13 cellular contexts compared by ENCODE assay signal in the genomic region with DNA sequence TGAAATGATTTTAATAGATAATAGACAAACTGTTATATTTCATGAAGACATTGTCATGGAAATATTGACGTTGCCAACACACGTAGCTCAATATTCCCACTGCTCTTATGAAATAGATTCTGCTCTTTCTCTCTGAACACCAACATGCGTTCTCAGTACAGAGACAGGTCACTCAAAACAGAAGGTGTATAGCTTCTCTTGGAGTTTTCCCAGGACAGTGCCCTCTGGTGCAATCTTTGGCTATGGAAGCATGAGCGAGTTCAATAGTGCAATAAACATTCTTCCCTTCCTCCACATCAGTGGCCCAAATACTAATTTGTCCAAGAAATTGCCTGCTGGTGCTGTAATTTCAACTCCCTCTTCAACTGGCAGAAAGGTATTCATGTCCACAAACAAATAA.
DNase-seq lines count a peak whose midpoint lies in the region; ATAC-seq and TF ChIP-seq lines count a peak whose summit lies in the region.
"Had no signal": no experiment of that assay in that cellular context is flagged by ENCODE, and none has a peak within 500 bp of the region (broad histone marks: within the 10 kb centered on the region; RNA-seq: fewer than 3 reads in every experiment).

No MANE protein-coding gene starts in this region.

- H4K91ac ChIP-seq in H9 (ENCODE audit: insufficient read length, low read depth, low read length): no peak overlapping the region

- H3K27ac ChIP-seq in H9 (ENCODE audit: insufficient read length, low read depth, low read length) (no peak overlapping the region), RWPE2 (ENCODE audit: poor library complexity, severe bottlenecking) (no peak overlapping the region), right lobe of liver (peak overlapping the region in 1 of 3 donors; percentile 72)
- H3K27ac ChIP-seq: KMS-11 had no signal

- no peak overlapping the region for H4K5ac ChIP-seq in H9 (ENCODE audit: insufficient read length, low read depth, low read length)

- H3K4me3 Mint-ChIP-seq in H9: no peak overlapping the region
- H3K4me3 Mint-ChIP-seq: CD4-positive, CD25-positive, alpha-beta regulatory T cell; stimulated activated naive CD8-positive, alpha-beta T cell treated with anti-CD3 and anti-CD28 coated beads, Interleukin-15, amount 100 ng/mL, for 72 hours had no signal

- no peak overlapping the region for H3K4me2 ChIP-seq in H9 (ENCODE audit: insufficient read depth, insufficient read length, low read length)
- H3K4me2 ChIP-seq: KMS-11 had no signal

- H4K8ac ChIP-seq in H9 (replicated peaks; ENCODE audit: insufficient read length, low read depth, low read length): no peak overlapping the region

- no peak for TF ChIP-seq POLR2A in right lobe of liver (IDR thresholded peaks at IDR 0.05)
- no peak for TF ChIP-seq POLR2A in GM18505 (IDR thresholded peaks at IDR 0.05; ENCODE audit: borderline replicate concordance, extremely low read depth, insufficient read depth, insufficient read length)

- no peak overlapping the region for H2AFZ ChIP-seq in H9 (ENCODE audit: low read length)

- no peaks in the 10 kb centered on the region for H3K27me3 ChIP-seq in H9 (ENCODE audit: insufficient read depth, low read length)
- H3K27me3 ChIP-seq in RWPE2 (ENCODE audit: insufficient read depth, poor library complexity, severe bottlenecking): no peaks in the 10 kb centered on the region
- no peaks in the 10 kb centered on the region for H3K27me3 ChIP-seq in right lobe of liver

- H3K18ac ChIP-seq in H9 (ENCODE audit: insufficient read length, low read depth, low read length): no peak overlapping the region

- H3K36me3 ChIP-seq in RWPE2 (ENCODE audit: low read depth): no peaks in the 10 kb centered on the region
- H3K36me3 ChIP-seq in right lobe of liver: no peaks in the 10 kb centered on the region

- intact Hi-C loops in right lobe of liver (cut with DNase I): no loop called here

- H3K14ac ChIP-seq in H9 (ENCODE audit: insufficient read depth, low read length): no peak overlapping the region

- H3K79me1 ChIP-seq in H9 (ENCODE audit: insufficient read depth, low read depth, low read length, poor library complexity, severe bottlenecking): no peaks in the 10 kb centered on the region

- no peak overlapping the region for H2BK120ac ChIP-seq in H9 (ENCODE audit: low read depth, low read length, poor library complexity, severe bottlenecking)

- H3K9me3 Mint-ChIP-seq in H9: no peaks in the 10 kb centered on the region
- H3K9me3 Mint-ChIP-seq: stimulated activated naive CD8-positive, alpha-beta T cell treated with anti-CD3 and anti-CD28 coated beads, Interleukin-15, amount 100 ng/mL, for 72 hours had no signal

- H3K56ac ChIP-seq in H9 (ENCODE audit: insufficient read length, low read depth, low read length): no peak overlapping the region

- H3K9ac ChIP-seq in H9 (ENCODE audit: extremely low read depth, insufficient read length, low read length): no peak overlapping the region
- H3K9ac ChIP-seq: KMS-11 had no signal

- no peaks in the 10 kb centered on the region for H3K23me2 ChIP-seq in H9 (ENCODE audit: insufficient read length, low read depth, low read length, poor library complexity, severe bottlenecking)

- no peak overlapping the region for H2BK15ac ChIP-seq in H9 (ENCODE audit: low read depth, low read length)

- no peak overlapping the region for H3K27ac Mint-ChIP-seq in H9
- H3K27ac Mint-ChIP-seq: CD4-positive, CD25-positive, alpha-beta regulatory T cell; stimulated activated naive CD8-positive, alpha-beta T cell treated with anti-CD3 and anti-CD28 coated beads, Interleukin-15, amount 100 ng/mL, for 72 hours had no signal

- no peaks in the 10 kb centered on the region for H3K36me3 Mint-ChIP-seq in H9 (ENCODE audit: insufficient read depth in 1 of 3, low read depth in 3 of 3)
- H3K36me3 Mint-ChIP-seq: CD4-positive, CD25-positive, alpha-beta regulatory T cell had no signal

- WGBS in H9 (ENCODE audit: extremely low coverage, insufficient read length, low lambda C conversion rate): no CpG with 5 or more reads among the region's 4 CpGs
- 26% methylated on average over 4 of the region's 4 CpGs for WGBS in right lobe of liver (ENCODE audit: insufficient coverage, low coverage, low lambda C conversion rate, missing lambda C conversion rate)

- H2BK12ac ChIP-seq in H9 (ENCODE audit: insufficient read length, low read depth, low read length): no peak overlapping the region

- H3K4me1 ChIP-seq in H9 (ENCODE audit: insufficient read depth, low read length): no peaks in the 10 kb centered on the region
- H3K4me1 ChIP-seq in RWPE2 (ENCODE audit: insufficient read depth, poor library complexity, severe bottlenecking): no peaks in the 10 kb centered on the region
- peaks cover 0 to 12% (median 7%) of the 10 kb centered on the region in 4 donors for H3K4me1 ChIP-seq in right lobe of liver

- no peak overlapping the region for H2BK5ac ChIP-seq in H9 (ENCODE audit: insufficient read length, low read length)

- H3T11ph ChIP-seq in H9 (ENCODE audit: low read length): no peak overlapping the region

- no peak overlapping the region for H2AK5ac ChIP-seq in H9 (ENCODE audit: insufficient read length, low read length)

- no peak for ATAC-seq in RWPE2 (ENCODE audit: low read depth)
- peak; percentile 97 to 100 (median 99) for ATAC-seq in right lobe of liver
- no peak for ATAC-seq in GM18505 (IDR thresholded peaks at IDR 0.05; ENCODE audit: unreplicated experiment)
- ATAC-seq: stimulated activated naive CD8-positive, alpha-beta T cell treated with anti-CD3 and anti-CD28 coated beads, Interleukin-15, amount 100 ng/mL, for 72 hours had no signal

- H2BK20ac ChIP-seq in H9 (ENCODE audit: low read depth, low read length, poor library complexity, severe bottlenecking): no peak overlapping the region

- H3K9me3 ChIP-seq in H9 (ENCODE audit: control insufficient read depth, low read depth, low read length): no peaks in the 10 kb centered on the region
- H3K9me3 ChIP-seq in RWPE2 (ENCODE audit: severe bottlenecking): no peaks in the 10 kb centered on the region
- no peaks in the 10 kb centered on the region for H3K9me3 ChIP-seq in right lobe of liver

- peak; percentile 35 for TF ChIP-seq CTCF in H9 (conservative IDR thresholded peaks at IDR 0.05)
- peak; percentile 40 for TF ChIP-seq CTCF in RWPE2 (IDR thresholded peaks at IDR 0.05; ENCODE audit: poor library complexity, severe bottlenecking)
- TF ChIP-seq CTCF in fibroblast of mammary gland (conservative IDR thresholded peaks at IDR 0.05; ENCODE audit: control insufficient read depth, insufficient read depth, low read depth, low read length): peak; percentile 17
- TF ChIP-seq CTCF in right lobe of liver (IDR thresholded peaks at IDR 0.05): peak; percentile 5 to 38 (median 20)

- no peaks in the 10 kb centered on the region for H3K4me1 Mint-ChIP-seq in H9
- H3K4me1 Mint-ChIP-seq: CD4-positive, CD25-positive, alpha-beta regulatory T cell; stimulated activated naive CD8-positive, alpha-beta T cell treated with anti-CD3 and anti-CD28 coated beads, Interleukin-15, amount 100 ng/mL, for 72 hours had no signal

- H3K27me3 Mint-ChIP-seq in H9 (ENCODE audit: low read depth): no peaks in the 10 kb centered on the region
- H3K27me3 Mint-ChIP-seq: CD4-positive, CD25-positive, alpha-beta regulatory T cell; stimulated activated naive CD8-positive, alpha-beta T cell treated with anti-CD3 and anti-CD28 coated beads, Interleukin-15, amount 100 ng/mL, for 72 hours had no signal

- DNase-seq in H9 (no peak), RWPE2 (ENCODE audit: low spot score) (no peak), fibroblast of mammary gland (ENCODE audit: low read depth) (peak; percentile 39), right lobe of liver (peak; percentile 49 to 87 (median 60)), SW 1271 (lab: John Stamatoyannopoulos, UW) (no peak), DMS153 treated with DMSO at 0.1 percent for 48 hours (lab: John Stamatoyannopoulos, UW; ENCODE audit: unreplicated experiment) (no peak), medulla oblongata (ENCODE audit: extremely low spot score) (no peak)
- DNase-seq: CD4-positive, CD25-positive, alpha-beta regulatory T cell; HCEC 1CT; stimulated activated CD4-positive, alpha-beta T cell treated with anti-CD3 and anti-CD28 coated beads, Interleukin-4, amount 100 ng/mL, for 4 hours; stimulated activated naive CD8-positive, alpha-beta T cell treated with anti-CD3 and anti-CD28 coated beads, Interleukin-15, amount 100 ng/mL, for 72 hours had no signal

- no peak overlapping the region for H3K4ac ChIP-seq in H9 (ENCODE audit: low read depth, low read length)

- no peak overlapping the region for H3K23ac ChIP-seq in H9 (ENCODE audit: insufficient read length, low read depth, low read length)

- H4K20me1 ChIP-seq in H9 (ENCODE audit: control insufficient read depth, insufficient read depth, insufficient read length): no peaks in the 10 kb centered on the region

- H3K79me2 ChIP-seq in H9 (ENCODE audit: insufficient read depth, low read length): no peaks in the 10 kb centered on the region

- H3K4me3 ChIP-seq in RWPE2 (ENCODE audit: severe bottlenecking): no peak overlapping the region
- H3K4me3 ChIP-seq in fibroblast of mammary gland (ENCODE audit: control insufficient read depth, low read depth, low read length): no peak overlapping the region
- H3K4me3 ChIP-seq in right lobe of liver: no peak overlapping the region

Comparison
In these comparisons a context has a peak if more than half of its experiments do, and no peak if none do; other contexts are left out.
1. DNase-seq: peak in fibroblast of mammary gland (single experiment) and right lobe of liver (3 of 3); none in H9 (single experiment), RWPE2 (single experiment), SW 1271 (0 of 2), DMS153 treated with DMSO at 0.1 percent for 48 hours (single experiment) and medulla oblongata (single experiment).
2. ATAC-seq: peak in right lobe of liver (4 of 4); none in RWPE2 (single experiment) and GM18505 (single experiment).
3. Peak in every context shown above with its lines, with median percentiles within 50 percentile points of each other: CTCF ChIP-seq.